8 cellular contexts compared by ENCODE assay signal in genomic region chrX:12977761-12978204, GRCh38. TPM values are rescaled to one million over a fixed set of nuclear protein-coding genes. Genes with fewer than 3 reads are reported as not detected.
A peak's percentile ranks its signal among the peaks of the same experiment; 100 is the strongest.
DNase-seq lines count a peak whose midpoint lies in the region; ATAC-seq, FAIRE-seq and TF ChIP-seq lines count a peak whose summit lies in the region.

No MANE protein-coding gene starts in this region.

- H2BK15ac ChIP-seq in mesenchymal stem cell (ENCODE audit: low read depth, poor library complexity, severe bottlenecking) = no peak overlapping the region

- H3K4me3 ChIP-seq in mesenchymal stem cell (ENCODE audit: insufficient read depth in 1 of 2, low read depth in 1 of 2, low read length in 2 of 2) = peak overlapping the region in 1 of 2 experiments; percentile 82

- H3K36me3 Mint-ChIP-seq in activated CD8-positive, alpha-beta T cell treated with anti-CD3 and anti-CD28 coated beads, Interleukin-2, amount 10 ng/mL, durations not matched to agents 7 days and 5 days (ENCODE audit: low read depth) = peaks cover 52% of the 10 kb centered on the region

- H3K9me3 Mint-ChIP-seq in activated CD8-positive, alpha-beta T cell treated with anti-CD3 and anti-CD28 coated beads, Interleukin-2, amount 10 ng/mL, durations not matched to agents 7 days and 5 days (ENCODE audit: insufficient read depth) = no peaks in the 10 kb centered on the region

- H4K8ac ChIP-seq in mesenchymal stem cell (ENCODE audit: low read length) = no peak overlapping the region

- no peak for FAIRE-seq in GM12892 (lab: Jason Lieb, UNC)

- H3K9me3 ChIP-seq in mesenchymal stem cell (ENCODE audit: control insufficient read depth, low read length) = no peaks in the 10 kb centered on the region

- CTCF ChIA-PET in activated CD8-positive, alpha-beta T cell treated with anti-CD3 and anti-CD28 coated beads, Interleukin-2, amount 10 ng/mL, durations not matched to agents 7 days and 5 days (lab: Charles Lee) = interaction anchor here (1.0 to 22.7 kb wide), 12 partner anchors 21 to 513 kb away, joined by 3 to 406 read pairs (median 6); no protein-coding TSS in a partner anchor

- no peak overlapping the region for H2AK5ac ChIP-seq in mesenchymal stem cell (ENCODE audit: low read length, severe bottlenecking)

- peak overlapping the region; percentile 94 for H3K27ac ChIP-seq in mesenchymal stem cell (ENCODE audit: low read length, poor library complexity, severe bottlenecking)

- no peak overlapping the region for H3K18ac ChIP-seq in mesenchymal stem cell (ENCODE audit: low read depth in 1 of 2, low read length in 2 of 2)

- H3K4me2 ChIP-seq in mesenchymal stem cell (ENCODE audit: low read length, poor library complexity, severe bottlenecking) = no peak overlapping the region

- H3K4me3 Mint-ChIP-seq in activated CD8-positive, alpha-beta T cell treated with anti-CD3 and anti-CD28 coated beads, Interleukin-2, amount 10 ng/mL, durations not matched to agents 7 days and 5 days = peak overlapping the region; percentile 95

- no peak; the same call in 1 of the 2 replicates for TF ChIP-seq POLR2A in GM12892 (IDR thresholded peaks at IDR 0.05; ENCODE audit: low read depth, low read length)

- peak overlapping the region; percentile 98 for H3K27ac Mint-ChIP-seq in activated CD8-positive, alpha-beta T cell treated with anti-CD3 and anti-CD28 coated beads, Interleukin-2, amount 10 ng/mL, durations not matched to agents 7 days and 5 days

- no peak overlapping the region for H2BK120ac ChIP-seq in mesenchymal stem cell (ENCODE audit: low read depth, low read length)

- peaks cover 0 to 4% of the 10 kb centered on the region in 2 experiments for H3K27me3 ChIP-seq in mesenchymal stem cell (ENCODE audit: control insufficient read depth in 1 of 2, insufficient read depth in 1 of 2, low read length in 2 of 2)

- H2AFZ ChIP-seq in mesenchymal stem cell (ENCODE audit: low read depth, low read length) = no peak overlapping the region

- H3K27me3 Mint-ChIP-seq in activated CD8-positive, alpha-beta T cell treated with anti-CD3 and anti-CD28 coated beads, Interleukin-2, amount 10 ng/mL, durations not matched to agents 7 days and 5 days (ENCODE audit: low read depth) = no peaks in the 10 kb centered on the region

- H3K4me1 Mint-ChIP-seq in activated CD8-positive, alpha-beta T cell treated with anti-CD3 and anti-CD28 coated beads, Interleukin-2, amount 10 ng/mL, durations not matched to agents 7 days and 5 days (ENCODE audit: low read depth) = peaks cover 34% of the 10 kb centered on the region

- H3K79me1 ChIP-seq in mesenchymal stem cell (replicated peaks; ENCODE audit: low read length, poor library complexity, severe bottlenecking) = peaks cover 3% of the 10 kb centered on the region

- H3K4me1 ChIP-seq in mesenchymal stem cell (ENCODE audit: control insufficient read depth, insufficient read depth, low read depth, low read length) = peaks cover 2% of the 10 kb centered on the region

- ATAC-seq in GM19351 (IDR thresholded peaks at IDR 0.05; ENCODE audit: unreplicated experiment) (peak; percentile 24), HG03045 (IDR thresholded peaks at IDR 0.05; ENCODE audit: unreplicated experiment) (peak; percentile 3)
- ATAC-seq in activated CD8-positive, alpha-beta T cell treated with anti-CD3 and anti-CD28 coated beads, Interleukin-2, amount 10 ng/mL, durations not matched to agents 7 days and 5 days = no peak

- peak overlapping the region; percentile 100 for H3K9ac ChIP-seq in mesenchymal stem cell (ENCODE audit: low read length)

- H2BK5ac ChIP-seq in mesenchymal stem cell (ENCODE audit: low read depth, low read length, poor library complexity, severe bottlenecking) = no peak overlapping the region

- H3K14ac ChIP-seq in mesenchymal stem cell (ENCODE audit: low read length in 2 of 2) = no peak overlapping the region

- no peak overlapping the region for H3K23ac ChIP-seq in mesenchymal stem cell (ENCODE audit: low read length in 2 of 2)

- no peak for DNase-seq in activated CD8-positive, alpha-beta T cell treated with anti-CD3 and anti-CD28 coated beads, Interleukin-2, amount 10 ng/mL, durations not matched to agents 7 days and 5 days
- DNase-seq in mesenchymal stem cell (no peak), NK-92 (lab: John Stamatoyannopoulos, UW; ENCODE audit: unreplicated experiment) (no peak), NCI-H524 treated with DMSO at 0.1 percent for 48 hours (lab: John Stamatoyannopoulos, UW) (no peak), GM12892 (ENCODE audit: insufficient read length) (no peak)
- no peak for DNase-seq in activated CD4-positive, CD25-positive, alpha-beta regulatory T cell (lab: John Stamatoyannopoulos, UW)

- no peak overlapping the region for H3K4ac ChIP-seq in mesenchymal stem cell (ENCODE audit: low read depth in 1 of 2, low read length in 2 of 2)

- 8% methylated on average over 6 of the region's 9 CpGs for WGBS in mesenchymal stem cell

- POLR2A ChIA-PET in activated CD8-positive, alpha-beta T cell treated with anti-CD3 and anti-CD28 coated beads, Interleukin-2, amount 10 ng/mL, durations not matched to agents 7 days and 5 days (lab: Charles Lee) = interaction anchor here (0.8 to 16.3 kb wide), 16 partner anchors 9 to 510 kb away, joined by 3 to 1048 read pairs (median 8); no protein-coding TSS in a partner anchor

- H2BK12ac ChIP-seq in mesenchymal stem cell (ENCODE audit: low read length in 2 of 2) = no peak overlapping the region

- H3K36me3 ChIP-seq in mesenchymal stem cell (ENCODE audit: control insufficient read depth in 1 of 2, insufficient read depth in 2 of 2, low read depth in 1 of 2, low read length in 2 of 2) = peaks cover 0 to 7% of the 10 kb centered on the region in 2 experiments

- no peak overlapping the region for H4K91ac ChIP-seq in mesenchymal stem cell (ENCODE audit: low read length)

RNA-seq across cellular contexts. Expression of gene TMSB4X, which starts 2.9 kb away (rescaled TPM):
- 1,000 to 10,000 TPM; 8,800 to 8,961 TPM for total RNA-seq in activated CD8-positive, alpha-beta T cell treated with anti-CD3 and anti-CD28 coated beads, Interleukin-2, amount 10 ng/mL, durations not matched to agents 7 days and 5 days
- 9,006 TPM for polyA plus RNA-seq in mesenchymal stem cell (2013, experiment 1 of 2)
- 8,811 TPM for polyA plus RNA-seq in mesenchymal stem cell (2013, experiment 2 of 2)
- polyA plus RNA-seq in GM12892 (2012; ENCODE audit: missing spikeins) = 23,212 TPM
